Comparison of ENCODE assay signal across 16 cellular contexts in the genomic region with DNA sequence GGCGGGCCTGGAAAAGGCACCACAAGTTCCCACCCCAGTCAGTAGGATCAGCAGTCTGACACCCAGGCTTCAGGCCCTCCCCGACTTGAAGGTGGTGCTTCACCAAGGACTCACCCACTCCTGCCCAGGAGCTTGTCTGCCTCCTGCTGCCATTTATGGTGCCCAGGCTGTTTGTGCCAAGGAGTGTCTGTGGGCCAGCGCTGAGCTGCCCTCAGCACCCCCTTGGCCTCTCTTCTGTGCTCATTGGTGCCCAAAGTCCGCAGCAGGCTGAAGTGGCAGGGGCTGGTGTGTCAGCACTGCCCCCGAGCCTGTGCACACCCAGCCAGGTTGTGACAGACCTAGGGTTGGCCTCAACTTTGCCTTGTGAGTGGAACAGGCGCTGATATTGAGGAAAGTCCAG. TPM values are rescaled to one million over a fixed set of nuclear protein-coding genes. Genes with fewer than 3 reads are reported as not detected.
A peak's percentile ranks its signal among the peaks of the same experiment; 100 is the strongest.
DNase-seq lines count a peak whose midpoint lies in the region; ATAC-seq and TF ChIP-seq lines count a peak whose summit lies in the region.
"Had no signal": no experiment of that assay in that cellular context is flagged by ENCODE, and none has a peak within 500 bp of the region (broad histone marks: within the 10 kb centered on the region; RNA-seq: fewer than 3 reads in every experiment).

No MANE protein-coding gene starts in this region.

- H3K36me3 ChIP-seq in right atrium auricular region: no peaks in the 10 kb centered on the region

- H3K4me1 ChIP-seq in right atrium auricular region: peaks cover 0 to 11% of the 10 kb centered on the region in 2 donors
- H3K4me1 ChIP-seq: A549, Caco-2 had no signal

- intact Hi-C loops in Right ventricle myocardium inferior (cut with DNase I) (loop anchor here (10.0 kb wide), 1 partner anchor 205 kb away; no protein-coding TSS in a partner anchor), left colon (cut with DNase I, micrococcal nuclease) (no loop called here), sciatic nerve (cut with DNase I) (no loop called here)

- no peak overlapping the region for H3K4me3 Mint-ChIP-seq in chondrocyte (ENCODE audit: unreplicated experiment)
- H3K4me3 Mint-ChIP-seq: CD4-positive, alpha-beta T cell; H9 had no signal

- no peaks in the 10 kb centered on the region for H3K27me3 Mint-ChIP-seq in chondrocyte (ENCODE audit: low read depth)
- H3K27me3 Mint-ChIP-seq: CD4-positive, alpha-beta T cell had no signal

- no peaks in the 10 kb centered on the region for H3K36me3 Mint-ChIP-seq in chondrocyte (ENCODE audit: low read depth)

- peaks cover 10% of the 10 kb centered on the region for H3K4me1 Mint-ChIP-seq in chondrocyte (ENCODE audit: low read depth)

- no peaks in the 10 kb centered on the region for H3K27me3 ChIP-seq in right atrium auricular region

- H3K27ac ChIP-seq in right atrium auricular region (no peak overlapping the region), substantia nigra (ENCODE audit: low read depth, low read length, poor library complexity, severe bottlenecking) (no peak overlapping the region)
- H3K27ac ChIP-seq: 22Rv1, A549, C4-2B had no signal

- ATAC-seq in Right ventricle myocardium inferior (peak; percentile 64), esophagus mucosa (peak; percentile 7), left colon (peak; percentile 19), sciatic nerve (peak; percentile 22)
- ATAC-seq: A549 had no signal

- no peak overlapping the region for H3K27ac Mint-ChIP-seq in chondrocyte (ENCODE audit: unreplicated experiment)
- H3K27ac Mint-ChIP-seq: CD4-positive, alpha-beta T cell had no signal

- TF ChIP-seq CTCF in right atrium auricular region (IDR thresholded peaks at IDR 0.05) (no peak), chondrocyte (IDR thresholded peaks at IDR 0.05) (no peak)

- DNase-seq in Right ventricle myocardium inferior (ENCODE audit: missing footprints) (no peak), right atrium auricular region (ENCODE audit: low spot score) (no peak), left colon (no peak), sciatic nerve (ENCODE audit: low spot score) (no peak), substantia nigra (lab: John Stamatoyannopoulos, UW) (no peak), chondrocyte (ENCODE audit: low spot score) (no peak)
- no peak for DNase-seq in activated T-cell treated with anti-CD3 and anti-CD28 coated beads, Interleukin-2, amount 50 U/mL, for 1 hour
- DNase-seq: AML-193; Caco-2; CD4-positive, alpha-beta T cell; GOT3; H9 had no signal

- H3K9me3 Mint-ChIP-seq in chondrocyte (ENCODE audit: low read depth): no peaks in the 10 kb centered on the region
- H3K9me3 Mint-ChIP-seq: CD4-positive, alpha-beta T cell; H9 had no signal

- no peaks in the 10 kb centered on the region for H3K9me3 ChIP-seq in right atrium auricular region
- H3K9me3 ChIP-seq: A549, Caco-2 had no signal

- H3K4me3 ChIP-seq in right atrium auricular region: no peak overlapping the region
- H3K4me3 ChIP-seq: A549 had no signal

RNA-seq across cellular contexts. Expression of a gene that starts 23.5 kb away (rescaled TPM):
- total RNA-seq in Right ventricle myocardium inferior (9.0 TPM), right atrium auricular region (10 to 100 TPM; 10.6 to 13.6 TPM), esophagus mucosa (6.7 TPM), left colon (1 to 10 TPM; 4.5 to 9.2 TPM), sciatic nerve (20.6 TPM), chondrocyte (16.9 to 17.2 TPM (median 17.1 TPM) in 3 replicates)

Comparison
In these comparisons a context has a peak if more than half of its experiments do, and no peak if none do; other contexts are left out.
1. ATAC-seq: peak in every context shown above with its lines; median percentile 64 in Right ventricle myocardium inferior; 22 in sciatic nerve; 19 in left colon; 7 in esophagus mucosa.